16 cellular contexts compared by ENCODE assay signal in the genomic region with DNA sequence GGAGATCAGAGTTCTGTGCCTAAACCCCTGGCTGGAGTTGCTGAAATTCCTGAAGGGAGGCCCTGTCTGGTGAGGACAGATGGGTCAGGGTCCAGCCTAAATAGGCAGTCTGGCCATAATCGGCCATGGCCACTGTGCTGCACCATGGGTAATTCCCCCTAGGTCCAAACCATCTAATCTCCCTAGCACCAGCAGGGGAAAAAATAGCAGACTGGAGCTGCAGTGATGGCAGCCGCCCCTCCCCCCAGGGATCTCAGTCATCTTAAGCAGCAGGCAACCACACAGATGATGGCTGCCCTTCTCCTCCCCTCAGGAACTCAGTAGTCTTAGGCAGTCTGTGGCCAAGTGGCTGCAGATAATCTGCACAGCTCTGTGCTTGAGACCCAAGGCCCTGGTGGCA.
DNase-seq lines count a peak whose midpoint lies in the region; ATAC-seq and TF ChIP-seq lines count a peak whose summit lies in the region.
"Had no signal": no experiment of that assay in that cellular context is flagged by ENCODE, and none has a peak within 500 bp of the region (broad histone marks: within the 10 kb centered on the region; RNA-seq: fewer than 3 reads in every experiment).

No MANE protein-coding gene starts in this region.

- H3K4me1 ChIP-seq in endodermal cell (ENCODE audit: control insufficient read depth, insufficient read depth, low read length) (no peaks in the 10 kb centered on the region), left lung (no peaks in the 10 kb centered on the region)
- H3K4me1 ChIP-seq: lower lobe of right lung had no signal

- no peak overlapping the region for H3K4me3 Mint-ChIP-seq in endodermal cell

- intact Hi-C loops in left lung (cut with DNase I) = no loop called here

- ATAC-seq in HG03108 (IDR thresholded peaks at IDR 0.05; ENCODE audit: unreplicated experiment) (no peak), GM19351 (IDR thresholded peaks at IDR 0.05; ENCODE audit: unreplicated experiment) (no peak), left lung (no peak)
- ATAC-seq: lower lobe of right lung had no signal

- no peaks in the 10 kb centered on the region for H3K27me3 Mint-ChIP-seq in endodermal cell (ENCODE audit: insufficient read depth)

- H3K4me1 Mint-ChIP-seq in endodermal cell = peaks cover 4% of the 10 kb centered on the region

- H3K9ac ChIP-seq in endodermal cell (ENCODE audit: extremely low read depth, low read length, poor library complexity, severe bottlenecking) = no peak overlapping the region

- H3K9me3 Mint-ChIP-seq in endodermal cell = no peaks in the 10 kb centered on the region

- DNase-seq in EH (ENCODE audit: low read depth) (peak; percentile 12), NAMALWA (ENCODE audit: low spot score) (peak; percentile 1), endodermal cell (peak; percentile 75), cerebellum (ENCODE audit: low spot score) (no peak), left lung (no peak)
- DNase-seq: activated naive CD4-positive, alpha-beta T cell treated with anti-CD3 and anti-CD28 coated beads, Interleukin-2, amount 50 U/mL, for 16 hours; AML-193; Caco-2; lower lobe of right lung; NCI-H1694 treated with DMSO at 0.1 percent for 48 hours had no signal

- TF ChIP-seq CTCF in 22Rv1 (IDR thresholded peaks at IDR 0.05) = 0 out of 2 replicates have a peak, but pooled peaks have one; percentile 7
- TF ChIP-seq CTCF in endodermal cell (conservative IDR thresholded peaks at IDR 0.05) = peak; percentile 55
- TF ChIP-seq CTCF in left lung (IDR thresholded peaks at IDR 0.05) = no peak

- no peaks in the 10 kb centered on the region for H3K36me3 Mint-ChIP-seq in endodermal cell (ENCODE audit: low read depth)

- WGBS in endodermal cell (ENCODE audit: insufficient coverage in 1 of 2, insufficient read length in 1 of 2), 2 experiments = 84 to 100% methylated on average over 1 to 2 of the region's 2 CpGs

- H3K27ac ChIP-seq in 22Rv1 = no peak overlapping the region
- no peak overlapping the region for H3K27ac ChIP-seq in endodermal cell (ENCODE audit: low read depth, low read length)
- no peak overlapping the region for H3K27ac ChIP-seq in left lung
- H3K27ac ChIP-seq: coronary artery, lower lobe of right lung, SK-N-MC, skin epidermis had no signal

- no peaks in the 10 kb centered on the region for H3K9me3 ChIP-seq in endodermal cell (ENCODE audit: control insufficient read depth, low read length)
- peaks cover 0 to 6% of the 10 kb centered on the region in 2 donors for H3K9me3 ChIP-seq in left lung
- H3K9me3 ChIP-seq: Caco-2, lower lobe of right lung had no signal

- H3K4me3 ChIP-seq in endodermal cell (ENCODE audit: low read length) (no peak overlapping the region), left lung (no peak overlapping the region)
- H3K4me3 ChIP-seq: coronary artery, lower lobe of right lung, SK-N-MC, skin epidermis had no signal

- H3K36me3 ChIP-seq in endodermal cell (ENCODE audit: control insufficient read depth, insufficient read depth, low read length) (no peaks in the 10 kb centered on the region), left lung (no peaks in the 10 kb centered on the region)
- H3K36me3 ChIP-seq: lower lobe of right lung had no signal

- no peaks in the 10 kb centered on the region for H3K27me3 ChIP-seq in endodermal cell (ENCODE audit: control insufficient read depth, insufficient read depth, low read length, poor library complexity, severe bottlenecking)
- no peaks in the 10 kb centered on the region for H3K27me3 ChIP-seq in left lung

- H3K27ac Mint-ChIP-seq in endodermal cell = no peak overlapping the region

Comparison
In these comparisons a context has a peak if more than half of its experiments do, and no peak if none do; other contexts are left out.
1. CTCF ChIP-seq: peak in 22Rv1 (single experiment) and endodermal cell (single experiment); none in left lung (0 of 2).
2. DNase-seq: peak in EH (single experiment), NAMALWA (single experiment) and endodermal cell (single experiment); none in cerebellum (single experiment) and left lung (0 of 2).